11 cellular contexts compared by ENCODE assay signal in the genomic region with DNA sequence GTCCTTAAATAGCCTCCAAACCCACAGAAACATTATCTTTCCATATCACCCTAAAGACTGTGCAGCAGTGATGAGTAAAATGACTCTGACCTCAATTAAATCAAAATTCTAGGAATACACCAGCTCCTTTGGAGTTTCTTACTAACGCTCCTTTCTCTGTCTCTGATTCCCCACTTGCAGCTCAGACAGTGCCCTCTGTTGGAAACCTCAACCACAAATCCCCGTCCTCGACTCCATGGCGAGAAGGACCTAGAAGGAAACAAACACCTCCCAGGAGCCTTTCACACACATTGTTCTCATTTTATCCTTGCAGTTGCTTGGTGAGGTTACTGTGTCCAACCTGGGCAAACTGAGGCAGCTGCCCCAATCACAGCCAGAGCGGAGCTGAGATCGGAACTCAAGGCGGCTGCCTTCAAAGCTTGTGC. TPM values are rescaled to one million over a fixed set of nuclear protein-coding genes. Genes with fewer than 3 reads are reported as not detected.
DNase-seq lines count a peak whose midpoint lies in the region; ATAC-seq and TF ChIP-seq lines count a peak whose summit lies in the region.
"Had no signal": no experiment of that assay in that cellular context is flagged by ENCODE, and none has a peak within 500 bp of the region (broad histone marks: within the 10 kb centered on the region; RNA-seq: fewer than 3 reads in every experiment).

No MANE protein-coding gene starts in this region.

- H3K36me3 ChIP-seq in esophagus muscularis mucosa, result no peaks in the 10 kb centered on the region

- H3K27ac ChIP-seq in esophagus muscularis mucosa (replicated peaks in 1 of 4) (no peak overlapping the region), coronary artery (no peak overlapping the region)
- H3K27ac ChIP-seq: epithelial cell of prostate had no signal

- TF ChIP-seq POLR2A in esophagus muscularis mucosa (IDR thresholded peaks at IDR 0.05; ENCODE audit: low read depth), result no peak

- no peaks in the 10 kb centered on the region for H3K27me3 ChIP-seq in esophagus muscularis mucosa

- peak; percentile 65 for DNase-seq in AG10803 (ENCODE audit: low read depth)
- peak; percentile 10 for DNase-seq in MV-4-11 (lab: John Stamatoyannopoulos, UW)
- no peak for DNase-seq in esophagus muscularis mucosa (ENCODE audit: extremely low spot score)
- DNase-seq in midbrain (lab: John Stamatoyannopoulos, UW), result peak; percentile 3
- no peak for DNase-seq in coronary artery (ENCODE audit: low spot score)
- DNase-seq in NCI-H2171 treated with DMSO at 0.1 percent for 48 hours (lab: John Stamatoyannopoulos, UW), result no peak
- DNase-seq: NCI-H2081 treated with DMSO at 0.1 percent for 48 hours had no signal

- no peak for TF ChIP-seq EP300 in esophagus muscularis mucosa (IDR thresholded peaks at IDR 0.05)

- no peak overlapping the region for H3K4me3 ChIP-seq in AG10803 (ENCODE audit: low read length)
- H3K4me3 ChIP-seq in esophagus muscularis mucosa, result no peak overlapping the region
- H3K4me3 ChIP-seq in coronary artery, result no peak overlapping the region

- 45% methylated on average over 7 of the region's 7 CpGs for WGBS in esophagus muscularis mucosa

- no peaks in the 10 kb centered on the region for H3K9me3 ChIP-seq in esophagus muscularis mucosa

- peak; percentile 73 for TF ChIP-seq CTCF in AG10803 (conservative IDR thresholded peaks at IDR 0.05; ENCODE audit: low read length)
- TF ChIP-seq CTCF in esophagus muscularis mucosa (IDR thresholded peaks at IDR 0.05), result peak; percentile 28 to 42 (median 31)
- TF ChIP-seq CTCF in coronary artery (IDR thresholded peaks at IDR 0.05), result no peak

- intact Hi-C loops in esophagus muscularis mucosa (cut with DNase I), result loop anchor here (5.0 kb wide), 1 partner anchor 51 kb away; no protein-coding TSS in a partner anchor

- no peak for ATAC-seq in GM21528 (IDR thresholded peaks at IDR 0.05; ENCODE audit: low FRiP score, unreplicated experiment)
- ATAC-seq in GM21515 (IDR thresholded peaks at IDR 0.05; ENCODE audit: unreplicated experiment), result no peak

- peaks cover 0 to 4% (median 0%) of the 10 kb centered on the region in 4 donors for H3K4me1 ChIP-seq in esophagus muscularis mucosa

RNA-seq across cellular contexts. Expression of a gene that starts 17.7 kb away (rescaled TPM):
- total RNA-seq in esophagus muscularis mucosa, result 1 to 10 TPM in 3 of 4 donors, under 1 TPM in 1; 0.99 to 4.2 (median 2.8) TPM

RNA-seq across cellular contexts. Expression of a gene that starts 22.3 kb away (rescaled TPM):
- 10 to 100 TPM in 3 of 4 donors, 1 to 10 TPM in 1; 6.1 to 25.7 (median 15.3) TPM for total RNA-seq in esophagus muscularis mucosa
- total RNA-seq: activated CD8-positive, alpha-beta memory T cell treated with anti-CD3 and anti-CD28 coated beads for 36 hours had no signal

Comparison
In these comparisons a context has a peak if more than half of its experiments do, and no peak if none do; other contexts are left out.
1. DNase-seq: peak in AG10803 (single experiment), MV-4-11 (single experiment) and midbrain (single experiment); none in esophagus muscularis mucosa (single experiment), coronary artery (single experiment) and NCI-H2171 treated with DMSO at 0.1 percent for 48 hours (single experiment).